8 cellular contexts compared by ENCODE assay signal in the genomic region with DNA sequence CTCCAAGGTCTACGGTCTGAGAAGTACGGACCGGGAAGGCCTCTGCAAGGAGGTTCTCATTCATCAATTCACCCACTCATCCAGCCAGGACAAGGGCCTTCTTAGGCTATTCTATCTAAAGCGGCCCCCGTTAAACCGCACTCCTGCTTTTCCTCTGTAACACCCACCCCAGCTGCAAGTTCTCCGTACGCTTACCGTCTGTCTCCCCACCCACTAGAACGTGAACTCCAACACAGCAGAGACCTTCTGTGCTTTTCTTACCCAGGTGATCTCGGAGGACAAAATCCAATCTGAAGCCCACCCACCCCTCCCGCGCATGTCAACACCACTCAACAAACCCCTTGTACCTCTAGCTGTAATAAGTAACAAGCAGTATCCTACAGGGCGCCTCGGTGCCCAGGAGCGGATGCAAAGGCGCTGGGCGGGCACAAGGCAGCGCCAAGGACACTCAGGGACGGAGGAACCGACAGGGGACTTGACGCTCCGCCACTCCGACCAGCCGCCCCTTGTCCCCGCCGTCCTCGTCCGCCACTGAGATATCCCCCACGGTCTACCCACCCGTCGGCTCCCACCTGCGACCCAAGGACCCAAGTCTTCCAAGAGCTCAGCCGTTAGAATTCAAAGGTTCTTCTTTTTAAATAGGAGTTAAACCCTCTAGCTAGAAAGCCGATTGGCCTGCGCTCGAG. TPM values are rescaled to one million over a fixed set of nuclear protein-coding genes. Genes with fewer than 3 reads are reported as not detected.
DNase-seq lines count a peak whose midpoint lies in the region; ATAC-seq, FAIRE-seq and TF ChIP-seq lines count a peak whose summit lies in the region.

A gene (minus strand): TSS at position 620 of the 686 bp plus-strand sequence. CDS start 4,018 bp downstream, outside the sequence.

- TF ChIP-seq CTCF in cardiac fibroblast (IDR thresholded peaks at IDR 0.05; ENCODE audit: low read depth, low read length), result no peak
- TF ChIP-seq CTCF in lung (IDR thresholded peaks at IDR 0.05; ENCODE audit: control extremely low read depth, extremely low read depth), result no peak

- peaks cover 5 to 11% of the 10 kb centered on the region in 2 donors for H3K4me1 ChIP-seq in lung (ENCODE audit: control insufficient read depth in 2 of 2, insufficient read depth in 2 of 2, low read length in 2 of 2)

- no peak for DNase-seq in GM12891 (ENCODE audit: insufficient read length, low spot score)
- DNase-seq in cardiac fibroblast (ENCODE audit: low read depth in 2 of 2), result no peak
- no peak for DNase-seq in lung (ENCODE audit: low spot score)
- no peak for DNase-seq in COR-L47 (lab: John Stamatoyannopoulos, UW)
- DNase-seq in NCI-H1694 treated with DMSO at 0.1 percent for 48 hours (lab: John Stamatoyannopoulos, UW), result no peak
- DNase-seq in DMS114 treated with DMSO at 0.1 percent for 48 hours (lab: John Stamatoyannopoulos, UW; ENCODE audit: unreplicated experiment), result no peak

- no peaks in the 10 kb centered on the region for H3K27me3 ChIP-seq in lung (ENCODE audit: control insufficient read depth, insufficient read depth)

- no peaks in the 10 kb centered on the region for H3K9me3 ChIP-seq in KOPT-K1 (ENCODE audit: insufficient read depth, low read length, poor library complexity, severe bottlenecking)
- H3K9me3 ChIP-seq in lung (ENCODE audit: control insufficient read depth in 2 of 2, insufficient read depth in 1 of 2, low read length in 1 of 2), result no peaks in the 10 kb centered on the region

- peak; percentile 27 for ATAC-seq in GM21576 (IDR thresholded peaks at IDR 0.05; ENCODE audit: unreplicated experiment)
- ATAC-seq in lung (ENCODE audit: insufficient read depth, low FRiP score), result peak; percentile 14

- peak; percentile 22; the same call in 1 of the 2 replicates for TF ChIP-seq POLR2A in GM12891 (IDR thresholded peaks at IDR 0.05; ENCODE audit: low read depth, low read length)

- H3K27ac ChIP-seq in KOPT-K1 (ENCODE audit: low read depth, low read length, poor library complexity, severe bottlenecking) (peak within 1 kb of the TSS; percentile 90), lung (ENCODE audit: low read depth in 1 of 2, low read length in 1 of 2) (peak within 1 kb of the TSS; percentile 77 to 93)

- H3K4me3 ChIP-seq in cardiac fibroblast (replicated peaks in 1 of 2; ENCODE audit: low read depth in 2 of 2, low read length in 2 of 2) (peak within 1 kb of the TSS; percentile 65 to 94), lung (peak within 1 kb of the TSS; percentile 82)

- 0 to 1% methylated on average over 37 of the region's 37 CpGs for WGBS in lung, 2 donors

- no peak for FAIRE-seq in GM12891 (lab: Jason Lieb, UNC)

- H3K36me3 ChIP-seq in KOPT-K1 (ENCODE audit: insufficient read depth, low read length) (peaks cover 62% of the 10 kb centered on the region), lung (ENCODE audit: control insufficient read depth in 2 of 2, insufficient read depth in 2 of 2, low read length in 2 of 2) (peaks cover 10 to 11% of the 10 kb centered on the region in 2 donors)

TF ChIP-seq in GM12891, 5 proteins besides CTCF, POLR2A, EP300 and RAD21:
- TF ChIP-seq POLR2AphosphoS5 (IDR thresholded peaks at IDR 0.05; ENCODE audit: low read depth, low read length) (0 out of 2 replicates have a peak, but pooled peaks have one; percentile 5), TAF1 (IDR thresholded peaks at IDR 0.05; ENCODE audit: low read depth, low read length) (peak; percentile 25; the same call in 1 of the 2 replicates), PAX5 (IDR thresholded peaks at IDR 0.05; ENCODE audit: insufficient read depth, low read length, severe bottlenecking) (no peak), POU2F2 (IDR thresholded peaks at IDR 0.05; ENCODE audit: low read depth, low read length) (peak; percentile 32; the same call in 1 of the 2 replicates)

RNA-seq across cellular contexts. Expression of the gene that starts here (rescaled TPM):
- 30.3 TPM for polyA plus RNA-seq in GM12891 (2012; ENCODE audit: low read depth, missing spikeins)
- 1 to 10 TPM; 3.6 to 6.2 TPM for total RNA-seq in lung
- 1 to 10 TPM; 1.5 to 2.7 TPM for polyA plus RNA-seq in lung
